Comparison of ENCODE assay signal across 8 cellular contexts in genomic region chr11:61336171-61336935, GRCh38. TPM values are rescaled to one million over a fixed set of nuclear protein-coding genes. Genes with fewer than 3 reads are reported as not detected.
DNase-seq lines count a peak whose midpoint lies in the region; ATAC-seq and TF ChIP-seq lines count a peak whose summit lies in the region.

No MANE protein-coding gene starts in this region.

- H3K4me3 Mint-ChIP-seq in activated CD4-positive, alpha-beta T cell treated with anti-CD3 and anti-CD28 coated beads, Interleukin-2, amount 10 ng/mL, durations not matched to agents 7 days and 5 days: no peak overlapping the region

- H3K27me3 Mint-ChIP-seq in activated CD4-positive, alpha-beta T cell treated with anti-CD3 and anti-CD28 coated beads, Interleukin-2, amount 10 ng/mL, durations not matched to agents 7 days and 5 days: no peaks in the 10 kb centered on the region

- ATAC-seq in GM18907 (IDR thresholded peaks at IDR 0.05; ENCODE audit: unreplicated experiment) (peak; percentile 55), HG03469 (IDR thresholded peaks at IDR 0.05; ENCODE audit: unreplicated experiment) (peak; percentile 34), left lobe of liver (peak; percentile 76)

- no peaks in the 10 kb centered on the region; the same call in 1 of the 2 replicates for H3K9me3 ChIP-seq in AG04450 (ENCODE audit: control insufficient read depth, insufficient read depth, low read length)

- no peaks in the 10 kb centered on the region for H3K9me3 Mint-ChIP-seq in activated CD4-positive, alpha-beta T cell treated with anti-CD3 and anti-CD28 coated beads, Interleukin-2, amount 10 ng/mL, durations not matched to agents 7 days and 5 days

- DNase-seq in AG04450 (ENCODE audit: low read depth, low spot score) (peak; percentile 45), NCI-H524 treated with DMSO at 0.1 percent for 48 hours (lab: John Stamatoyannopoulos, UW) (peak; percentile 20), coronary artery (ENCODE audit: low spot score) (peak; percentile 88), left lobe of liver (ENCODE audit: low spot score) (peak; percentile 87)
- DNase-seq in activated CD4-positive, alpha-beta T cell treated with anti-CD3 and anti-CD28 coated beads, Interleukin-2, amount 10 ng/mL, durations not matched to agents 7 days and 5 days: peak; percentile 85
- peak; percentile 80 for DNase-seq in stimulated activated CD4-positive, alpha-beta T cell treated with anti-CD3 and anti-CD28 coated beads, Interleukin-4, amount 100 ng/mL, for 1 hour

- peak; percentile 99 for TF ChIP-seq CTCF in AG04450 (IDR thresholded peaks at IDR 0.05; ENCODE audit: low read depth, low read length)
- TF ChIP-seq CTCF in coronary artery (IDR thresholded peaks at IDR 0.05): peak; percentile 91

- CTCF ChIA-PET in AG04450 (lab: Charles Lee): interaction anchor here (0.6 to 10.2 kb wide), 42 partner anchors 9 to 302 kb away, joined by 3 to 519 read pairs (median 6); partner anchors contain the start of genes CYB561A3, TMEM138 and TMEM216
- CTCF ChIA-PET in activated CD4-positive, alpha-beta T cell treated with anti-CD3 and anti-CD28 coated beads, Interleukin-2, amount 10 ng/mL, durations not matched to agents 7 days and 5 days (lab: Charles Lee): interaction anchor here (0.6 to 4.6 kb wide), 35 partner anchors 9 to 434 kb away, joined by 3 to 88 read pairs (median 6); partner anchors contain the start of genes CPSF7, CYB561A3, SDHAF2 and TMEM138

- H3K4me1 Mint-ChIP-seq in activated CD4-positive, alpha-beta T cell treated with anti-CD3 and anti-CD28 coated beads, Interleukin-2, amount 10 ng/mL, durations not matched to agents 7 days and 5 days: peaks cover 47% of the 10 kb centered on the region

- H3K27me3 ChIP-seq in AG04450 (ENCODE audit: control insufficient read depth, insufficient read depth, low read length): no peaks in the 10 kb centered on the region

- POLR2A ChIA-PET in AG04450 (lab: Yijun Ruan, JAX): interaction anchor here (1.4 to 1.7 kb wide), 3 partner anchors 26 to 50 kb away, joined by 3 to 13 read pairs (median 12); partner anchors contain the start of genes CYB561A3 and TMEM138
- POLR2A ChIA-PET in activated CD4-positive, alpha-beta T cell treated with anti-CD3 and anti-CD28 coated beads, Interleukin-2, amount 10 ng/mL, durations not matched to agents 7 days and 5 days (lab: Charles Lee): interaction anchor here (0.5 to 1.2 kb wide), 6 partner anchors 12 to 56 kb away, joined by 3 to 8 read pairs (median 4); partner anchors contain the start of genes CYB561A3, TMEM138 and TMEM216

- no peak overlapping the region for H3K27ac ChIP-seq in AG04450 (ENCODE audit: low read depth, low read length)
- H3K27ac ChIP-seq in coronary artery: peak overlapping the region in 1 of 2 donors; percentile 54

- H3K27ac Mint-ChIP-seq in activated CD4-positive, alpha-beta T cell treated with anti-CD3 and anti-CD28 coated beads, Interleukin-2, amount 10 ng/mL, durations not matched to agents 7 days and 5 days: peak overlapping the region; percentile 89

- H3K4me3 ChIP-seq in AG04450 (ENCODE audit: low read depth, low read length) (no peak overlapping the region), coronary artery (no peak overlapping the region)

- H3K36me3 Mint-ChIP-seq in activated CD4-positive, alpha-beta T cell treated with anti-CD3 and anti-CD28 coated beads, Interleukin-2, amount 10 ng/mL, durations not matched to agents 7 days and 5 days (ENCODE audit: low read depth): peaks cover 7% of the 10 kb centered on the region

RNA-seq across cellular contexts. Expression of gene TKFC, which starts 3.3 kb away (rescaled TPM):
- polyA plus RNA-seq in AG04450 (2011; rRNA removed): 20.3 and 24.9 TPM in 2 replicates
- 16.5 and 24.6 TPM in 2 replicates for polyA minus RNA-seq in AG04450 (2011; rRNA and poly(A)+ RNA removed)
- 10 to 100 TPM; 40.0 to 46.9 TPM for total RNA-seq in activated CD4-positive, alpha-beta T cell treated with anti-CD3 and anti-CD28 coated beads, Interleukin-2, amount 10 ng/mL, durations not matched to agents 7 days and 5 days
- 176 TPM for total RNA-seq in left lobe of liver

RNA-seq across cellular contexts. Expression of gene DDB1, which starts 3.4 kb away (rescaled TPM):
- 286 and 340 TPM in 2 replicates for polyA plus RNA-seq in AG04450 (2011; rRNA removed)
- 432 and 481 TPM in 2 replicates for polyA minus RNA-seq in AG04450 (2011; rRNA and poly(A)+ RNA removed)
- 100 to 1,000 TPM; 207 to 222 TPM for total RNA-seq in activated CD4-positive, alpha-beta T cell treated with anti-CD3 and anti-CD28 coated beads, Interleukin-2, amount 10 ng/mL, durations not matched to agents 7 days and 5 days
- 105 TPM for total RNA-seq in left lobe of liver

RNA-seq across cellular contexts. Expression of gene CYB561A3, which starts 25.3 kb away (rescaled TPM):
- polyA plus RNA-seq in AG04450 (2011; rRNA removed): 34.5 and 43.7 TPM in 2 replicates
- polyA minus RNA-seq in AG04450 (2011; rRNA and poly(A)+ RNA removed): 37.5 and 46.2 TPM in 2 replicates
- 10 to 100 TPM; 49.4 to 59.6 TPM for total RNA-seq in activated CD4-positive, alpha-beta T cell treated with anti-CD3 and anti-CD28 coated beads, Interleukin-2, amount 10 ng/mL, durations not matched to agents 7 days and 5 days
- total RNA-seq in left lobe of liver: 37.9 TPM

RNA-seq across cellular contexts. Expression of gene TMEM138, which starts 25.8 kb away (rescaled TPM):
- 71.7 and 79.2 TPM in 2 replicates for polyA plus RNA-seq in AG04450 (2011; rRNA removed)
- 29.8 and 40.9 TPM in 2 replicates for polyA minus RNA-seq in AG04450 (2011; rRNA and poly(A)+ RNA removed)
- total RNA-seq in activated CD4-positive, alpha-beta T cell treated with anti-CD3 and anti-CD28 coated beads, Interleukin-2, amount 10 ng/mL, durations not matched to agents 7 days and 5 days: 10 to 100 TPM; 52.0 to 60.4 TPM
- 23.7 TPM for total RNA-seq in left lobe of liver

RNA-seq across cellular contexts. Expression of gene VWCE, which starts 41.2 kb away (rescaled TPM):
- polyA plus RNA-seq in AG04450 (2011; rRNA removed): 1.4 and 1.7 TPM in 2 replicates
- 1.7 and 1.8 TPM in 2 replicates for polyA minus RNA-seq in AG04450 (2011; rRNA and poly(A)+ RNA removed)
- 1 to 10 TPM; 1.6 to 1.7 TPM for total RNA-seq in activated CD4-positive, alpha-beta T cell treated with anti-CD3 and anti-CD28 coated beads, Interleukin-2, amount 10 ng/mL, durations not matched to agents 7 days and 5 days
- 20.6 TPM for total RNA-seq in left lobe of liver

Comparison
In these comparisons a context has a peak if more than half of its experiments do, and no peak if none do; other contexts are left out.
1. DNase-seq: peak in every context shown above with its lines; median percentile 88 in coronary artery; 87 in left lobe of liver; 85 in activated CD4-positive, alpha-beta T cell treated with anti-CD3 and anti-CD28 coated beads, Interleukin-2, amount 10 ng/mL, durations not matched to agents 7 days and 5 days; 80 in stimulated activated CD4-positive, alpha-beta T cell treated with anti-CD3 and anti-CD28 coated beads, Interleukin-4, amount 100 ng/mL, for 1 hour; 45 in AG04450; 20 in NCI-H524 treated with DMSO at 0.1 percent for 48 hours.